9 cellular contexts compared by ENCODE assay signal in genomic region chr19:11138659-11139526, GRCh38. TPM values are rescaled to one million over a fixed set of nuclear protein-coding genes. Genes with fewer than 3 reads are reported as not detected.
DNase-seq lines count a peak whose midpoint lies in the region; ATAC-seq and TF ChIP-seq lines count a peak whose summit lies in the region.
"Had no signal": no experiment of that assay in that cellular context is flagged by ENCODE, and none has a peak within 500 bp of the region (broad histone marks: within the 10 kb centered on the region; RNA-seq: fewer than 3 reads in every experiment).

No MANE protein-coding gene starts in this region.

- no TSS peak for BruUV-seq in HCT116 (replicated peaks; lab: Mats Ljungman, UMichigan)

- H3K9me3 ChIP-seq in HCT116 (ENCODE audit: control insufficient read depth in 1 of 2, insufficient read depth in 1 of 2, low read depth in 1 of 2, low read length in 2 of 2) = no peaks in the 10 kb centered on the region
- no peaks in the 10 kb centered on the region for H3K9me3 ChIP-seq in WERI-Rb-1 (ENCODE audit: severe bottlenecking)
- H3K9me3 ChIP-seq in prostate gland = no peaks in the 10 kb centered on the region

- intact Hi-C loops in HCT116 (cut with micrococcal nuclease) = no loop called here
- intact Hi-C loops in Right ventricle myocardium superior (cut with DNase I) = no loop called here
- intact Hi-C loops in prostate gland (cut with DNase I) = no loop called here

- no peaks in the 10 kb centered on the region for H3K9me3 Mint-ChIP-seq in effector memory CD8-positive, alpha-beta T cell
- H3K9me3 Mint-ChIP-seq: activated naive CD4-positive, alpha-beta T cell treated with anti-CD3 and anti-CD28 coated beads, Interleukin-2, amount 50 U/mL, for 24 hours had no signal

- no peaks in the 10 kb centered on the region for H3K79me2 ChIP-seq in HCT116 (ENCODE audit: insufficient read depth, low read length)

- H3K27ac ChIP-seq in 22Rv1 (peak overlapping the region; percentile 61), HCT116 (ENCODE audit: low read depth, low read length) (peak overlapping the region; percentile 92), WERI-Rb-1 (peak overlapping the region; percentile 68), prostate gland (peak overlapping the region; percentile 71 to 74)

- H4K20me1 ChIP-seq in HCT116 (ENCODE audit: insufficient read depth) = no peaks in the 10 kb centered on the region

- CTCF ChIA-PET in HCT116 (lab: Charles Lee) = interaction anchor here (0.9 to 1.8 kb wide), 7 partner anchors 12 to 202 kb away, joined by 3 to 6 read pairs (median 3); no protein-coding TSS in a partner anchor

- H2AFZ ChIP-seq in HCT116 (ENCODE audit: low read depth, low read length, poor library complexity, severe bottlenecking) = no peak overlapping the region

- H3K27ac Mint-ChIP-seq in effector memory CD8-positive, alpha-beta T cell = no peak overlapping the region
- H3K27ac Mint-ChIP-seq: activated naive CD4-positive, alpha-beta T cell treated with anti-CD3 and anti-CD28 coated beads, Interleukin-2, amount 50 U/mL, for 24 hours had no signal

- ATAC-seq in HCT116 = peak; percentile 58
- ATAC-seq in Right ventricle myocardium superior (ENCODE audit: poor library complexity) = peak; percentile 64
- no peak for ATAC-seq in effector memory CD8-positive, alpha-beta T cell (replicated peaks)
- ATAC-seq in HG03432 (IDR thresholded peaks at IDR 0.05; ENCODE audit: unreplicated experiment) = no peak
- no peak for ATAC-seq in stimulated activated naive CD8-positive, alpha-beta T cell treated with anti-CD3 and anti-CD28 coated beads, Interleukin-15, Interleukin-2, amounts not matched to agents 100 U/mL and 50 U/mL, for 24 hours

- H3K4me1 Mint-ChIP-seq in effector memory CD8-positive, alpha-beta T cell (ENCODE audit: low read depth in 2 of 2) = peaks cover 7 to 8% of the 10 kb centered on the region in 2 donors

- DNase-seq in HCT116 (ENCODE audit: low read depth, low spot score) (no peak), WERI-Rb-1 (peak; percentile 78), Right ventricle myocardium superior (peak; percentile 89), prostate gland (ENCODE audit: low spot score) (no peak)
- DNase-seq in effector memory CD8-positive, alpha-beta T cell = no peak
- DNase-seq in stimulated activated naive CD8-positive, alpha-beta T cell treated with anti-CD3 and anti-CD28 coated beads, Interleukin-15, Interleukin-2, amounts not matched to agents 100 U/mL and 50 U/mL, for 24 hours = no peak

- peaks cover 61 to 68% of the 10 kb centered on the region in 2 experiments for H3K4me1 ChIP-seq in HCT116 (ENCODE audit: control insufficient read depth in 1 of 2, insufficient read depth in 2 of 2, low read length in 2 of 2)
- H3K4me1 ChIP-seq in prostate gland (replicated peaks) = peaks cover 13% of the 10 kb centered on the region

- TF ChIP-seq RAD21 in HCT116 (IDR thresholded peaks at IDR 0.05; ENCODE audit: low read depth) = no peak

- no peaks in the 10 kb centered on the region for H3K9me2 ChIP-seq in HCT116 (ENCODE audit: insufficient read depth)

- H3K4me2 ChIP-seq in HCT116 (ENCODE audit: low read length) = peak overlapping the region; percentile 85

- H3K27me3 ChIP-seq in HCT116 (ENCODE audit: insufficient read depth, low read length) (no peaks in the 10 kb centered on the region), WERI-Rb-1 (ENCODE audit: insufficient read depth, low read depth, severe bottlenecking) (no peaks in the 10 kb centered on the region), prostate gland (replicated peaks; ENCODE audit: insufficient read depth) (no peaks in the 10 kb centered on the region)

- 37% methylated on average over 16 of the region's 16 CpGs for WGBS in prostate gland

- peaks cover 3% of the 10 kb centered on the region for H3K36me3 Mint-ChIP-seq in effector memory CD8-positive, alpha-beta T cell (ENCODE audit: insufficient read depth)
- H3K36me3 Mint-ChIP-seq: activated naive CD4-positive, alpha-beta T cell treated with anti-CD3 and anti-CD28 coated beads, Interleukin-2, amount 50 U/mL, for 24 hours had no signal

- no peaks in the 10 kb centered on the region for H3K27me3 Mint-ChIP-seq in effector memory CD8-positive, alpha-beta T cell
- H3K27me3 Mint-ChIP-seq: activated naive CD4-positive, alpha-beta T cell treated with anti-CD3 and anti-CD28 coated beads, Interleukin-2, amount 50 U/mL, for 24 hours had no signal

- TF ChIP-seq CTCF in 22Rv1 (IDR thresholded peaks at IDR 0.05) = no peak
- TF ChIP-seq CTCF in HCT116 (IDR thresholded peaks at IDR 0.05 in 2 of 3, conservative IDR thresholded peaks at IDR 0.05 in 1 of 3; ENCODE audit: borderline replicate concordance in 1 of 3, insufficient read depth in 1 of 3, low read depth in 2 of 3, low read length in 2 of 3) = no peak
- TF ChIP-seq CTCF in WERI-Rb-1 (IDR thresholded peaks at IDR 0.05; ENCODE audit: low read depth, low read length) = no peak
- TF ChIP-seq CTCF in prostate gland (IDR thresholded peaks at IDR 0.05) = no peak

- H3K4me3 ChIP-seq in HCT116 (replicated peaks in 1 of 2; ENCODE audit: low read depth in 1 of 2, low read length in 2 of 2) (peak overlapping the region; percentile 20 to 51; a peak in 3 of 4 replicates), WERI-Rb-1 (ENCODE audit: low read depth, low read length) (0 out of 2 replicates have a peak overlapping the region, but pooled peaks have one; percentile 1), prostate gland (no peak overlapping the region)

- H3K4me3 Mint-ChIP-seq in effector memory CD8-positive, alpha-beta T cell = no peak overlapping the region

- peak overlapping the region; percentile 52 for H3K9ac ChIP-seq in HCT116 (ENCODE audit: low read length)

- POLR2A ChIA-PET in HCT116 (lab: Charles Lee) = interaction anchor here (0.6 to 2.4 kb wide), 5 partner anchors 15 to 242 kb away, joined by 3 to 10 read pairs (median 4); partner anchors contain the start of gene KANK2

- TF ChIP-seq POLR2A in HCT116 (IDR thresholded peaks at IDR 0.05; ENCODE audit: borderline replicate concordance, extremely low read depth, insufficient read depth, insufficient read length) (no peak), prostate gland (IDR thresholded peaks at IDR 0.05) (no peak)

- RAD21 ChIA-PET in HCT116 (lab: Charles Lee; ENCODE audit: low non-redundant PET in 1 of 2, low total read pairs in 2 of 2, uncharacterized antibody in 2 of 2, unreplicated experiment in 2 of 2) = interaction anchor here (0.6 to 1.6 kb wide), 2 partner anchors 65 to 111 kb away, joined by 3 to 5 read pairs; no protein-coding TSS in a partner anchor

- H3K36me3 ChIP-seq in HCT116 (ENCODE audit: control insufficient read depth in 1 of 2, insufficient read depth in 2 of 2, low read length in 2 of 2) = no peaks in the 10 kb centered on the region
- H3K36me3 ChIP-seq in WERI-Rb-1 = peaks cover 14% of the 10 kb centered on the region
- H3K36me3 ChIP-seq in prostate gland = no peaks in the 10 kb centered on the region

TF ChIP-seq in HCT116, 20 proteins besides CTCF, POLR2A, EP300 and RAD21 (continues in another document):
- TF ChIP-seq ATF3 (IDR thresholded peaks at IDR 0.05) = no peak
- no peak for TF ChIP-seq MAX (IDR thresholded peaks at IDR 0.05)
- no peak for TF ChIP-seq SRF (IDR thresholded peaks at IDR 0.05; ENCODE audit: low read depth)
- peak; percentile 36 for TF ChIP-seq FOSL1 (IDR thresholded peaks at IDR 0.05; ENCODE audit: low read depth)
- TF ChIP-seq EZH2phosphoT487 (IDR thresholded peaks at IDR 0.05; ENCODE audit: borderline replicate concordance) = no peak
- no peak for TF ChIP-seq SIN3A (IDR thresholded peaks at IDR 0.05; ENCODE audit: low read depth)
- no peak for TF ChIP-seq REST (IDR thresholded peaks at IDR 0.05; ENCODE audit: low read depth)
- no peak for TF ChIP-seq EGR1 (IDR thresholded peaks at IDR 0.05; ENCODE audit: low read depth)
- peak; percentile 21 for TF ChIP-seq TCF7L2 (IDR thresholded peaks at IDR 0.05; ENCODE audit: borderline replicate concordance, extremely low read depth, insufficient read depth, insufficient read length)

RNA-seq across cellular contexts. Expression of gene SPC24, which starts 16.7 kb away (rescaled TPM):
- 33.9 TPM for total RNA-seq in HCT116 (2021; ENCODE audit: unreplicated experiment)
- polyA plus RNA-seq in HCT116 (2012) = 38.8 and 39.2 TPM in 2 replicates
- total RNA-seq in Right ventricle myocardium superior = 6.7 TPM
- total RNA-seq in prostate gland = 1 to 10 TPM in 1 of 2 donors, under 1 TPM in 1; 0.73 to 5.0 TPM

RNA-seq across cellular contexts. Expression of gene LDLR, which starts 49.6 kb away (rescaled TPM):
- total RNA-seq in HCT116 (2021; ENCODE audit: unreplicated experiment) (92.4 TPM), Right ventricle myocardium superior (9.8 TPM), prostate gland (10 to 100 TPM; 17.4 to 41.5 TPM)
- polyA plus RNA-seq in HCT116 (2012) = 69.8 and 84.2 TPM in 2 replicates

RNA-seq across cellular contexts. Expression of gene KANK2, which starts 58.5 kb away (rescaled TPM):
- total RNA-seq in HCT116 (2021; ENCODE audit: unreplicated experiment) (43.6 TPM), Right ventricle myocardium superior (383 TPM), prostate gland (100 to 1,000 TPM; 150 to 370 TPM)
- 41.1 and 45.3 TPM in 2 replicates for polyA plus RNA-seq in HCT116 (2012)

Comparison
In these comparisons a context has a peak if more than half of its experiments do, and no peak if none do; other contexts are left out.
1. ATAC-seq: peak in HCT116 (single experiment) and Right ventricle myocardium superior (single experiment); none in effector memory CD8-positive, alpha-beta T cell (single experiment), HG03432 (single experiment) and stimulated activated naive CD8-positive, alpha-beta T cell treated with anti-CD3 and anti-CD28 coated beads, Interleukin-15, Interleukin-2, amounts not matched to agents 100 U/mL and 50 U/mL, for 24 hours (single experiment).
2. DNase-seq: peak in WERI-Rb-1 (single experiment) and Right ventricle myocardium superior (single experiment); none in HCT116 (single experiment), prostate gland (single experiment), effector memory CD8-positive, alpha-beta T cell (0 of 3) and stimulated activated naive CD8-positive, alpha-beta T cell treated with anti-CD3 and anti-CD28 coated beads, Interleukin-15, Interleukin-2, amounts not matched to agents 100 U/mL and 50 U/mL, for 24 hours (single experiment).
3. H3K4me3 ChIP-seq: peak in HCT116 (2 of 2) and WERI-Rb-1 (single experiment); none in prostate gland (0 of 2).
4. Peak in every context shown above with its lines, with median percentiles within 50 percentile points of each other: H3K27ac ChIP-seq.